ENCODE assay signal across 9 cellular contexts in genomic region chr12:7907009-7907408, GRCh38. TPM values are rescaled to one million over a fixed set of nuclear protein-coding genes. Genes with fewer than 3 reads are reported as not detected.
DNase-seq lines count a peak whose midpoint lies in the region; ATAC-seq, FAIRE-seq and TF ChIP-seq lines count a peak whose summit lies in the region.
"Had no signal": no experiment of that assay in that cellular context is flagged by ENCODE, and none has a peak within 500 bp of the region (broad histone marks: within the 10 kb centered on the region; RNA-seq: fewer than 3 reads in every experiment).

No MANE protein-coding gene starts in this region.

- H3K9ac ChIP-seq in MM.1S (ENCODE audit: low read length) (no peak overlapping the region), astrocyte (ENCODE audit: low read length) (no peak overlapping the region)
- H3K9ac ChIP-seq: BLaER1 had no signal

- no peak overlapping the region for H3K4me2 ChIP-seq in MM.1S (ENCODE audit: low read depth, low read length)
- H3K4me2 ChIP-seq in astrocyte (ENCODE audit: low read length), result no peak overlapping the region
- H3K4me2 ChIP-seq: BLaER1 had no signal

- H4K20me1 ChIP-seq in MM.1S (ENCODE audit: insufficient read depth, low read length), result no peaks in the 10 kb centered on the region
- no peaks in the 10 kb centered on the region for H4K20me1 ChIP-seq in astrocyte (ENCODE audit: insufficient read depth, low read length)
- H4K20me1 ChIP-seq: BLaER1 had no signal

- no peaks in the 10 kb centered on the region for H3K36me3 ChIP-seq in MM.1S (replicated peaks; ENCODE audit: insufficient read depth, low read length)
- H3K36me3 ChIP-seq in astrocyte (ENCODE audit: insufficient read depth, low read length), result no peaks in the 10 kb centered on the region
- H3K36me3 ChIP-seq in mucosa of descending colon (ENCODE audit: low read depth), result no peaks in the 10 kb centered on the region
- H3K36me3 ChIP-seq: BLaER1 had no signal

- TF ChIP-seq CTCF in MM.1S (IDR thresholded peaks at IDR 0.05; ENCODE audit: low read length), result peak; percentile 8; the same call in 1 of the 2 replicates
- TF ChIP-seq CTCF in astrocyte (IDR thresholded peaks at IDR 0.05; ENCODE audit: insufficient read depth, low read depth, low read length), result peak; percentile 52
- no peak for TF ChIP-seq CTCF in mucosa of descending colon (IDR thresholded peaks at IDR 0.05)

- intact Hi-C loops in mucosa of descending colon (cut with DNase I, micrococcal nuclease), result no loop called here

- no peak overlapping the region for H3K27ac Mint-ChIP-seq in astrocyte (ENCODE audit: unreplicated experiment)

- ATAC-seq in mucosa of descending colon, result peak; percentile 97
- ATAC-seq in GM21390 (IDR thresholded peaks at IDR 0.05; ENCODE audit: unreplicated experiment), result no peak

- H3K4me1 Mint-ChIP-seq in astrocyte (ENCODE audit: low read depth, unreplicated experiment), result peaks cover 10% of the 10 kb centered on the region

- H3K27ac ChIP-seq in MM.1S (ENCODE audit: low read length) (no peak overlapping the region), astrocyte (ENCODE audit: low read depth, low read length) (no peak overlapping the region)
- H3K27ac ChIP-seq: BLaER1 had no signal

- no peaks in the 10 kb centered on the region for H3K9me3 ChIP-seq in MM.1S (replicated peaks; ENCODE audit: insufficient read depth, low read length)
- no peaks in the 10 kb centered on the region for H3K9me3 ChIP-seq in astrocyte (ENCODE audit: insufficient read depth, low read depth, low read length)
- H3K9me3 ChIP-seq in mucosa of descending colon, result no peaks in the 10 kb centered on the region
- H3K9me3 ChIP-seq: BLaER1 had no signal

- FAIRE-seq in astrocyte (lab: Jason Lieb, UNC), result no peak

- H3K27me3 ChIP-seq in MM.1S (replicated peaks; ENCODE audit: insufficient read depth, low read length), result no peaks in the 10 kb centered on the region
- H3K27me3 ChIP-seq in astrocyte (ENCODE audit: insufficient read depth, low read length), result no peaks in the 10 kb centered on the region
- H3K27me3 ChIP-seq: BLaER1 had no signal

- H3K4me3 ChIP-seq in MM.1S (ENCODE audit: low read length) (no peak overlapping the region), astrocyte (ENCODE audit: insufficient read depth, low read depth, low read length) (no peak overlapping the region), mucosa of descending colon (no peak overlapping the region)
- H3K4me3 ChIP-seq: BLaER1 had no signal

- no peaks in the 10 kb centered on the region for H3K79me2 ChIP-seq in MM.1S (ENCODE audit: low read length)
- no peaks in the 10 kb centered on the region for H3K79me2 ChIP-seq in astrocyte (ENCODE audit: insufficient read depth, low read length)

- DNase-seq in NCI-H1105 (lab: John Stamatoyannopoulos, UW) (peak; percentile 9), NCI-H1105 treated with DMSO at 0.1 percent for 48 hours (lab: John Stamatoyannopoulos, UW) (no peak), MM.1S (no peak), astrocyte (ENCODE audit: low read depth) (peak; percentile 31), mucosa of descending colon (peak in 2 of 3 donors; percentile 49 to 67), T1000 (lab: John Stamatoyannopoulos, UW) (no peak), DMS79 (lab: John Stamatoyannopoulos, UW) (no peak)

- H3K9me3 Mint-ChIP-seq in astrocyte (ENCODE audit: unreplicated experiment), result no peaks in the 10 kb centered on the region

- no peaks in the 10 kb centered on the region for H3K9me2 ChIP-seq in MM.1S (replicated peaks; ENCODE audit: insufficient read depth, low read length)

- H2AFZ ChIP-seq in MM.1S (ENCODE audit: low read length) (no peak overlapping the region), astrocyte (ENCODE audit: low read depth, low read length) (no peak overlapping the region)

- no peaks in the 10 kb centered on the region for H3F3A ChIP-seq in MM.1S (ENCODE audit: insufficient read depth, low read length)

- H3K36me3 Mint-ChIP-seq in astrocyte (ENCODE audit: low read depth, unreplicated experiment), result no peaks in the 10 kb centered on the region

- H3K27me3 Mint-ChIP-seq in astrocyte (ENCODE audit: low read depth, unreplicated experiment), result no peaks in the 10 kb centered on the region

- H3K4me1 ChIP-seq in MM.1S (ENCODE audit: low read length) (no peaks in the 10 kb centered on the region), astrocyte (ENCODE audit: insufficient read depth, low read length) (peaks cover 12% of the 10 kb centered on the region), mucosa of descending colon (ENCODE audit: low read depth) (no peaks in the 10 kb centered on the region)

- H3K4me3 Mint-ChIP-seq in astrocyte (ENCODE audit: unreplicated experiment), result no peak overlapping the region

RNA-seq across cellular contexts. Expression of gene SLC2A3, which starts 29.0 kb away (rescaled TPM):
- total RNA-seq in astrocyte (178 and 389 TPM in 2 replicates), mucosa of descending colon (10 to 100 TPM; 11.9 to 19.9 (median 18.0) TPM)

RNA-seq across cellular contexts. Expression of gene SLC2A14, which starts 34.3 kb away (rescaled TPM):
- total RNA-seq in astrocyte (2.3 and 2.8 TPM in 2 replicates), mucosa of descending colon (under 1 TPM; 0.41 to 0.81 (median 0.47) TPM)

Comparison
In these comparisons a context has a peak if more than half of its experiments do, and no peak if none do; other contexts are left out.
1. DNase-seq: peak in NCI-H1105 (single experiment), astrocyte (single experiment) and mucosa of descending colon (2 of 3); none in NCI-H1105 treated with DMSO at 0.1 percent for 48 hours (single experiment), MM.1S (single experiment), T1000 (single experiment) and DMS79 (single experiment).